Comparison of ENCODE assay signal across 25 cellular contexts in the genomic region with DNA sequence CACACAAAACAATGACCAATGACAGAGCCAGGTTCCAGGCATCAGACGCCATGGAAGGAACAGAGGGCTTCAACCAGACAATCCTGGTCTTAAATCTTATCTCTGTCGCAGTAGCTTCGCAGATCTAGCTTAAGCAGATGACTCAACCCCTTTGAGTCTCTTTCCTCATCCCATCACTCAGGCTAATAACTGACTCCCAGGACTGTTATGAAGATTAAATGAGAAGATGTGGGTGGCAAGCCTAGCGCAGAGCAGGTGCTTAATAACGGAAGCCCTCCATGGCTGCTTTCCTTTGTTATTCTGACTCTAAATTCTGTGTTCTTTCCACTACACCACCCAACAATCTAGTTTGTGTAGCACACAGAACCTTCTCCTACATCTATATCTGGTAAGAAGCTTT.
DNase-seq lines count a peak whose midpoint lies in the region; ATAC-seq, FAIRE-seq and TF ChIP-seq lines count a peak whose summit lies in the region.
"Had no signal": no experiment of that assay in that cellular context is flagged by ENCODE, and none has a peak within 500 bp of the region (broad histone marks: within the 10 kb centered on the region; RNA-seq: fewer than 3 reads in every experiment).

No MANE protein-coding gene starts in this region.

- H3K9me3 ChIP-seq in WERI-Rb-1 (ENCODE audit: severe bottlenecking) = no peaks in the 10 kb centered on the region
- no peaks in the 10 kb centered on the region for H3K9me3 ChIP-seq in K562 (replicated peaks; ENCODE audit: control insufficient read depth, insufficient read depth, low read depth, low read length)
- H3K9me3 ChIP-seq: BE2C, BLaER1 had no signal

- no peak overlapping the region for H2AFZ ChIP-seq in K562 (ENCODE audit: low read depth, low read length)

- H3K27me3 ChIP-seq in WERI-Rb-1 (ENCODE audit: insufficient read depth, low read depth, severe bottlenecking) (no peaks in the 10 kb centered on the region), K562 (ENCODE audit: control insufficient read depth in 2 of 2, insufficient read depth in 2 of 2, low read length in 2 of 2) (no peaks in the 10 kb centered on the region)
- H3K27me3 ChIP-seq: BE2C, BLaER1 had no signal

- no TSS peak for BruUV-seq in K562 (replicated peaks; lab: Mats Ljungman, UMichigan)

- H3K27ac ChIP-seq in WERI-Rb-1 (no peak overlapping the region), K562 (ENCODE audit: extremely low read depth, low read depth, low read length) (no peak overlapping the region), caudate nucleus (ENCODE audit: low read depth, low read length) (peak overlapping the region; percentile 3), substantia nigra (ENCODE audit: low read depth, low read length, poor library complexity, severe bottlenecking) (peak overlapping the region; percentile 9)
- H3K27ac ChIP-seq: BLaER1 had no signal

- H3K79me2 ChIP-seq in K562 (ENCODE audit: control insufficient read depth, insufficient read depth, low read length) = no peaks in the 10 kb centered on the region

- ATAC-seq in K562 = no peak
- ATAC-seq in left colon = no peak
- no peak for ATAC-seq in HG03565 (IDR thresholded peaks at IDR 0.05; ENCODE audit: unreplicated experiment)

- no peak for TF ChIP-seq POLR2A in K562 (conservative IDR thresholded peaks at IDR 0.05)

- peaks cover 17% of the 10 kb centered on the region for H3K4me1 Mint-ChIP-seq in endothelial cell (ENCODE audit: unreplicated experiment)
- H3K4me1 Mint-ChIP-seq: CD14-positive monocyte; CD4-positive, alpha-beta memory T cell; CD4-positive, CD25-positive, alpha-beta regulatory T cell; CD8-positive, alpha-beta memory T cell had no signal

- H4K20me1 ChIP-seq in K562 (replicated peaks; ENCODE audit: control insufficient read depth, insufficient read depth, low read length) = no peaks in the 10 kb centered on the region
- H4K20me1 ChIP-seq: BLaER1 had no signal

- no peak overlapping the region for H3K4me2 ChIP-seq in K562 (ENCODE audit: insufficient read depth, low read length)
- H3K4me2 ChIP-seq: BLaER1 had no signal

- intact Hi-C loops in K562 (cut with micrococcal nuclease) (no loop called here), left colon (cut with DNase I, micrococcal nuclease) (no loop called here)

- H3K9me3 Mint-ChIP-seq in endothelial cell (ENCODE audit: unreplicated experiment) = no peaks in the 10 kb centered on the region

- in situ Hi-C loops in K562 (cut with MboI) = no loop called here

- CTCF ChIA-PET in K562 (lab: Yijun Ruan, JAX; ENCODE audit: low intra/inter-chr PET ratio) = no interaction called here

- WGBS in K562 (ENCODE audit: insufficient coverage, low coverage, missing lambda C conversion rate) = 7% methylated on average over 5 of the region's 5 CpGs

- no peaks in the 10 kb centered on the region for H3K9me1 ChIP-seq in K562 (ENCODE audit: control insufficient read depth, insufficient read depth, low read length)

- no peak for FAIRE-seq in K562 (lab: Jason Lieb, UNC)
- FAIRE-seq: GM12891, GM19239 had no signal

- no peak for TF ChIP-seq EP300 in K562 (IDR thresholded peaks at IDR 0.05; ENCODE audit: low read length)

- no peaks in the 10 kb centered on the region for H3K36me3 Mint-ChIP-seq in endothelial cell (ENCODE audit: low read depth, unreplicated experiment)
- H3K36me3 Mint-ChIP-seq: CD14-positive monocyte; CD4-positive, alpha-beta memory T cell; CD4-positive, CD25-positive, alpha-beta regulatory T cell; CD8-positive, alpha-beta memory T cell had no signal

- no peak overlapping the region for H3K27ac Mint-ChIP-seq in endothelial cell (ENCODE audit: unreplicated experiment)
- H3K27ac Mint-ChIP-seq: CD14-positive monocyte; CD4-positive, alpha-beta memory T cell; CD4-positive, CD25-positive, alpha-beta regulatory T cell; CD8-positive, alpha-beta memory T cell had no signal

- TF ChIP-seq RAD21 in K562 (CRISPR knock-in tag; conservative IDR thresholded peaks at IDR 0.05 in 1 of 2, IDR thresholded peaks at IDR 0.05 in 1 of 2) = no peak

- no peak overlapping the region for H3K4me3 Mint-ChIP-seq in endothelial cell (ENCODE audit: unreplicated experiment)
- H3K4me3 Mint-ChIP-seq: CD14-positive monocyte; CD4-positive, alpha-beta memory T cell; CD4-positive, CD25-positive, alpha-beta regulatory T cell; CD8-positive, alpha-beta memory T cell had no signal

- DNase-seq in WERI-Rb-1 (peak; percentile 45), K562 (ENCODE audit: extremely low read depth in 1 of 4, low spot score in 3 of 4) (peak in 1 of 4 experiments; percentile 6), caudate nucleus (lab: John Stamatoyannopoulos, UW) (peak in 9 of 61 donors; percentile 14 to 70 (median 32)), substantia nigra (lab: John Stamatoyannopoulos, UW) (no peak), left colon (no peak), endothelial cell (ENCODE audit: low spot score) (no peak)
- DNase-seq: 8988T; ACHN; BE2C; C1 segment of cervical spinal cord; CD4-positive, alpha-beta memory T cell; CD4-positive, CD25-positive, alpha-beta regulatory T cell; CD8-positive, alpha-beta memory T cell; COR-L47; DMS 273 treated with DMSO at 0.1 percent for 48 hours; DMS153; DMS53; DMS79; DND-41; GF-D8 had no signal

- POLR2A ChIA-PET in K562 (lab: Yijun Ruan, JAX) = no interaction called here

- H3K4me1 ChIP-seq in K562 (replicated peaks in 1 of 2; ENCODE audit: control insufficient read depth in 2 of 2, insufficient read depth in 2 of 2, low read length in 2 of 2) = peaks cover 0 to 5% of the 10 kb centered on the region in 2 experiments; a peak in 2 of 5 replicates
- H3K4me1 ChIP-seq: BE2C had no signal

- no peak overlapping the region for H3K9ac ChIP-seq in K562 (ENCODE audit: insufficient read depth in 1 of 2, low read depth in 2 of 2, low read length in 2 of 2)
- H3K9ac ChIP-seq: BLaER1 had no signal

- no peak overlapping the region for H3K4me3 ChIP-seq in WERI-Rb-1 (ENCODE audit: low read depth, low read length)
- no peak overlapping the region for H3K4me3 ChIP-seq in K562
- H3K4me3 ChIP-seq: BLaER1 had no signal

- no peaks in the 10 kb centered on the region for H3K36me3 ChIP-seq in WERI-Rb-1
- H3K36me3 ChIP-seq in K562 (ENCODE audit: control insufficient read depth, insufficient read depth, low read length) = no peaks in the 10 kb centered on the region
- H3K36me3 ChIP-seq: BE2C, BLaER1 had no signal

- TF ChIP-seq CTCF in WERI-Rb-1 (IDR thresholded peaks at IDR 0.05; ENCODE audit: low read depth, low read length) (no peak), K562 (IDR thresholded peaks at IDR 0.05 in 2 of 3, conservative IDR thresholded peaks at IDR 0.05 in 1 of 3; ENCODE audit: insufficient read depth in 2 of 3, low read depth in 1 of 3, low read length in 3 of 3) (no peak), endothelial cell (IDR thresholded peaks at IDR 0.05; ENCODE audit: unreplicated experiment) (no peak)

- no peaks in the 10 kb centered on the region for H3K27me3 Mint-ChIP-seq in endothelial cell (ENCODE audit: unreplicated experiment)

TF ChIP-seq in K562, 482 proteins besides CTCF, POLR2A, EP300 and RAD21 (continues in another document):
- TF ChIP-seq SMAD4 (CRISPR knock-in tag; conservative IDR thresholded peaks at IDR 0.05) (no peak), SMARCE1 (IDR thresholded peaks at IDR 0.05) (no peak), CBFA2T2 (conservative IDR thresholded peaks at IDR 0.05) (no peak), FOSL1 (tag; conservative IDR thresholded peaks at IDR 0.05) (peak; percentile 79), EHMT2 (IDR thresholded peaks at IDR 0.05) (no peak), NFXL1 (CRISPR knock-in tag; IDR thresholded peaks at IDR 0.05) (no peak)
- TF ChIP-seq, protein P1, sequence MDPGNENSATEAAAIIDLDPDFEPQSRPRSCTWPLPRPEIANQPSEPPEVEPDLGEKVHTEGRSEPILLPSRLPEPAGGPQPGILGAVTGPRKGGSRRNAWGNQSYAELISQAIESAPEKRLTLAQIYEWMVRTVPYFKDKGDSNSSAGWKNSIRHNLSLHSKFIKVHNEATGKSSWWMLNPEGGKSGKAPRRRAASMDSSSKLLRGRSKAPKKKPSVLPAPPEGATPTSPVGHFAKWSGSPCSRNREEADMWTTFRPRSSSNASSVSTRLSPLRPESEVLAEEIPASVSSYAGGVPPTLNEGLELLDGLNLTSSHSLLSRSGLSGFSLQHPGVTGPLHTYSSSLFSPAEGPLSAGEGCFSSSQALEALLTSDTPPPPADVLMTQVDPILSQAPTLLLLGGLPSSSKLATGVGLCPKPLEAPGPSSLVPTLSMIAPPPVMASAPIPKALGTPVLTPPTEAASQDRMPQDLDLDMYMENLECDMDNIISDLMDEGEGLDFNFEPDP (CRISPR knock-in tag; IDR thresholded peaks at IDR 0.05) = no peak
- TF ChIP-seq, protein P2, sequence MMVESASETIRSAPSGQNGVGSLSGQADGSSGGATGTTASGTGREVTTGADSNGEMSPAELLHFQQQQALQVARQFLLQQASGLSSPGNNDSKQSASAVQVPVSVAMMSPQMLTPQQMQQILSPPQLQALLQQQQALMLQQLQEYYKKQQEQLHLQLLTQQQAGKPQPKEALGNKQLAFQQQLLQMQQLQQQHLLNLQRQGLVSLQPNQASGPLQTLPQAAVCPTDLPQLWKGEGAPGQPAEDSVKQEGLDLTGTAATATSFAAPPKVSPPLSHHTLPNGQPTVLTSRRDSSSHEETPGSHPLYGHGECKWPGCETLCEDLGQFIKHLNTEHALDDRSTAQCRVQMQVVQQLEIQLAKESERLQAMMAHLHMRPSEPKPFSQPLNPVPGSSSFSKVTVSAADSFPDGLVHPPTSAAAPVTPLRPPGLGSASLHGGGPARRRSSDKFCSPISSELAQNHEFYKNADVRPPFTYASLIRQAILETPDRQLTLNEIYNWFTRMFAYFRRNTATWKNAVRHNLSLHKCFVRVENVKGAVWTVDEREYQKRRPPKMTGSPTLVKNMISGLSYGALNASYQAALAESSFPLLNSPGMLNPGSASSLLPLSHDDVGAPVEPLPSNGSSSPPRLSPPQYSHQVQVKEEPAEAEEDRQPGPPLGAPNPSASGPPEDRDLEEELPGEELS (CRISPR knock-in tag; IDR thresholded peaks at IDR 0.05; ENCODE audit: borderline replicate concordance) = no peak
- TF ChIP-seq, protein P3, sequence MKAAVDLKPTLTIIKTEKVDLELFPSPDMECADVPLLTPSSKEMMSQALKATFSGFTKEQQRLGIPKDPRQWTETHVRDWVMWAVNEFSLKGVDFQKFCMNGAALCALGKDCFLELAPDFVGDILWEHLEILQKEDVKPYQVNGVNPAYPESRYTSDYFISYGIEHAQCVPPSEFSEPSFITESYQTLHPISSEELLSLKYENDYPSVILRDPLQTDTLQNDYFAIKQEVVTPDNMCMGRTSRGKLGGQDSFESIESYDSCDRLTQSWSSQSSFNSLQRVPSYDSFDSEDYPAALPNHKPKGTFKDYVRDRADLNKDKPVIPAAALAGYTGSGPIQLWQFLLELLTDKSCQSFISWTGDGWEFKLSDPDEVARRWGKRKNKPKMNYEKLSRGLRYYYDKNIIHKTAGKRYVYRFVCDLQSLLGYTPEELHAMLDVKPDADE (conservative IDR thresholded peaks at IDR 0.05; ENCODE audit: control insufficient read depth, low read depth, low read length) = no peak

Comparison
In these comparisons a context has a peak if more than half of its experiments do, and no peak if none do; other contexts are left out.
1. H3K27ac ChIP-seq: peak in caudate nucleus (single experiment) and substantia nigra (single experiment); none in WERI-Rb-1 (single experiment) and K562 (single experiment).